In the genomic region with DNA sequence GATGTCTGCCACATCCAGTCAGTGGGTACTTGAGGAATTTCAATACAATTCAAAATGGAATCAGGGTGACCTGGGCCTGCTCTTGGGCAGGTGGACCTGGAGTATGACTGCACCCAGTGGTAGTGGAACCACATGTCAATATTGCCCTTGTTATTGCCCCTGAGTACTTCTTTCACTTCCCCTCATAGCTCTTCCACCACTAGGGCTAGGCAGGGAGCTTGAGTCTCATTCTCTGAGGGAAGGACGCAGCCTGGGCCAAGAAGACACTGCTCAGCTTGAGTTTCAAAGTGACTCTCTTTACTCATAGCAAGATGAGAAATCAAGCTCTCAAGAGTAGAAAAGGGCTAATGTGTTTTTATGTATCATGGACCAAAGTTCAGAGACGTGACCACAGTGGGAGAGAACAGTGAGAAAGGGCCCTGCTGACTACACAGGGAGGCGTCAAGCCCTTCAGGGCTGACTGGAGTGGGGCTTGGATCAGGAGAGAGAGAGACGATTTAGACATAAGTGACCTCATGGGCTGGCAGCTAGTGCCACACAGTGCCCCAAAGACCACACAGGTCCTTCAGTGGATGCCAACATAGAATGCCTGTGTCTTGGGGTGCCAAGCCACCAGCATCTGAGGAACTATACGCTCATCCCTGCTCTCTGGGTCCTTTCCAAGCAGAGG, we compare ENCODE assay signal across 1 cellular context.
A peak's percentile ranks its signal among the peaks of the same experiment; 100 is the strongest.
TF ChIP-seq lines count a peak whose summit lies in the region.

No MANE protein-coding gene starts in this region.

TF ChIP-seq in HepG2, 621 proteins besides CTCF, POLR2A, EP300 and RAD21 (continued from another document):
- TF ChIP-seq NFRKB (IDR thresholded peaks at IDR 0.05) (no peak), FOXA1 (IDR thresholded peaks at IDR 0.05) (no peak), FOXA1 (CRISPR knock-in tag; IDR thresholded peaks at IDR 0.05) (peak; percentile 61), NAIF1 (CRISPR knock-in tag; IDR thresholded peaks at IDR 0.05; ENCODE audit: borderline replicate concordance) (no peak), ZNF253 (CRISPR knock-in tag; IDR thresholded peaks at IDR 0.05; ENCODE audit: borderline replicate concordance) (no peak), RFXAP (CRISPR knock-in tag; IDR thresholded peaks at IDR 0.05; ENCODE audit: borderline replicate concordance) (no peak), PCBP2 (optimal IDR thresholded peaks at IDR 0.05; ENCODE audit: low read depth, low read length, poor library complexity, severe bottlenecking) (no peak), ZFP90 (CRISPR knock-in tag; IDR thresholded peaks at IDR 0.05; ENCODE audit: borderline replicate concordance) (0 out of 2 replicates have a peak, but pooled peaks have one; percentile 24), FOXM1 (CRISPR knock-in tag; IDR thresholded peaks at IDR 0.05) (no peak), ZNF12 (CRISPR knock-in tag; IDR thresholded peaks at IDR 0.05) (no peak), DMAP1 (CRISPR knock-in tag; IDR thresholded peaks at IDR 0.05) (no peak), SAFB2 (CRISPR knock-in tag; IDR thresholded peaks at IDR 0.05; ENCODE audit: borderline replicate concordance, low read depth) (no peak), GATAD1 (CRISPR knock-in tag; IDR thresholded peaks at IDR 0.05) (no peak), ETV5 (CRISPR knock-in tag; IDR thresholded peaks at IDR 0.05; ENCODE audit: borderline replicate concordance) (0 out of 2 replicates have a peak, but pooled peaks have one; percentile 16), ZNF792 (CRISPR knock-in tag; IDR thresholded peaks at IDR 0.05) (no peak), ZNF501 (CRISPR knock-in tag; IDR thresholded peaks at IDR 0.05) (0 out of 2 replicates have a peak, but pooled peaks have one; percentile 45), ZNF235 (CRISPR knock-in tag; IDR thresholded peaks at IDR 0.05; ENCODE audit: borderline replicate concordance) (0 out of 2 replicates have a peak, but pooled peaks have one; percentile 34), DZIP1 (CRISPR knock-in tag; IDR thresholded peaks at IDR 0.05) (no peak), FOXO1 (CRISPR knock-in tag; IDR thresholded peaks at IDR 0.05) (no peak), ZNF563 (CRISPR knock-in tag; IDR thresholded peaks at IDR 0.05) (no peak), ZNF607 (CRISPR knock-in tag; IDR thresholded peaks at IDR 0.05; ENCODE audit: borderline replicate concordance) (0 out of 2 replicates have a peak, but pooled peaks have one; percentile 28), BRCA1 (CRISPR knock-in tag; IDR thresholded peaks at IDR 0.05) (no peak), ZFP91 (CRISPR knock-in tag; IDR thresholded peaks at IDR 0.05; ENCODE audit: borderline replicate concordance) (peak; percentile 49), ZBTB34 (CRISPR knock-in tag; IDR thresholded peaks at IDR 0.05) (no peak), HNF4A (CRISPR knock-in tag; IDR thresholded peaks at IDR 0.05) (peak; percentile 14; the same call in 1 of the 2 replicates), IKZF4 (CRISPR knock-in tag; IDR thresholded peaks at IDR 0.05; ENCODE audit: borderline replicate concordance, low read depth, not compliant biosample characterization) (no peak), SAP130 (CRISPR knock-in tag; IDR thresholded peaks at IDR 0.05; ENCODE audit: low read depth) (0 out of 2 replicates have a peak, but pooled peaks have one; percentile 7), ZNF138 (CRISPR knock-in tag; IDR thresholded peaks at IDR 0.05; ENCODE audit: low read depth) (no peak), KLF16 (CRISPR knock-in tag; IDR thresholded peaks at IDR 0.05) (no peak), CENPX (CRISPR knock-in tag; IDR thresholded peaks at IDR 0.05) (no peak)
- TF ChIP-seq, protein P1, sequence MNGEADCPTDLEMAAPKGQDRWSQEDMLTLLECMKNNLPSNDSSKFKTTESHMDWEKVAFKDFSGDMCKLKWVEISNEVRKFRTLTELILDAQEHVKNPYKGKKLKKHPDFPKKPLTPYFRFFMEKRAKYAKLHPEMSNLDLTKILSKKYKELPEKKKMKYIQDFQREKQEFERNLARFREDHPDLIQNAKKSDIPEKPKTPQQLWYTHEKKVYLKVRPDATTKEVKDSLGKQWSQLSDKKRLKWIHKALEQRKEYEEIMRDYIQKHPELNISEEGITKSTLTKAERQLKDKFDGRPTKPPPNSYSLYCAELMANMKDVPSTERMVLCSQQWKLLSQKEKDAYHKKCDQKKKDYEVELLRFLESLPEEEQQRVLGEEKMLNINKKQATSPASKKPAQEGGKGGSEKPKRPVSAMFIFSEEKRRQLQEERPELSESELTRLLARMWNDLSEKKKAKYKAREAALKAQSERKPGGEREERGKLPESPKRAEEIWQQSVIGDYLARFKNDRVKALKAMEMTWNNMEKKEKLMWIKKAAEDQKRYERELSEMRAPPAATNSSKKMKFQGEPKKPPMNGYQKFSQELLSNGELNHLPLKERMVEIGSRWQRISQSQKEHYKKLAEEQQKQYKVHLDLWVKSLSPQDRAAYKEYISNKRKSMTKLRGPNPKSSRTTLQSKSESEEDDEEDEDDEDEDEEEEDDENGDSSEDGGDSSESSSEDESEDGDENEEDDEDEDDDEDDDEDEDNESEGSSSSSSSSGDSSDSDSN (CRISPR knock-in tag; IDR thresholded peaks at IDR 0.05) = peak; percentile 26; the same call in 1 of the 2 replicates
- TF ChIP-seq, protein P2, sequence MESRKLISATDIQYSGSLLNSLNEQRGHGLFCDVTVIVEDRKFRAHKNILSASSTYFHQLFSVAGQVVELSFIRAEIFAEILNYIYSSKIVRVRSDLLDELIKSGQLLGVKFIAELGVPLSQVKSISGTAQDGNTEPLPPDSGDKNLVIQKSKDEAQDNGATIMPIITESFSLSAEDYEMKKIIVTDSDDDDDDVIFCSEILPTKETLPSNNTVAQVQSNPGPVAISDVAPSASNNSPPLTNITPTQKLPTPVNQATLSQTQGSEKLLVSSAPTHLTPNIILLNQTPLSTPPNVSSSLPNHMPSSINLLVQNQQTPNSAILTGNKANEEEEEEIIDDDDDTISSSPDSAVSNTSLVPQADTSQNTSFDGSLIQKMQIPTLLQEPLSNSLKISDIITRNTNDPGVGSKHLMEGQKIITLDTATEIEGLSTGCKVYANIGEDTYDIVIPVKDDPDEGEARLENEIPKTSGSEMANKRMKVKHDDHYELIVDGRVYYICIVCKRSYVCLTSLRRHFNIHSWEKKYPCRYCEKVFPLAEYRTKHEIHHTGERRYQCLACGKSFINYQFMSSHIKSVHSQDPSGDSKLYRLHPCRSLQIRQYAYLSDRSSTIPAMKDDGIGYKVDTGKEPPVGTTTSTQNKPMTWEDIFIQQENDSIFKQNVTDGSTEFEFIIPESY (CRISPR knock-in tag; IDR thresholded peaks at IDR 0.05) = peak; percentile 99
TF ChIP-seq in HepG2: peak in this region for 12.
